In the genomic region with DNA sequence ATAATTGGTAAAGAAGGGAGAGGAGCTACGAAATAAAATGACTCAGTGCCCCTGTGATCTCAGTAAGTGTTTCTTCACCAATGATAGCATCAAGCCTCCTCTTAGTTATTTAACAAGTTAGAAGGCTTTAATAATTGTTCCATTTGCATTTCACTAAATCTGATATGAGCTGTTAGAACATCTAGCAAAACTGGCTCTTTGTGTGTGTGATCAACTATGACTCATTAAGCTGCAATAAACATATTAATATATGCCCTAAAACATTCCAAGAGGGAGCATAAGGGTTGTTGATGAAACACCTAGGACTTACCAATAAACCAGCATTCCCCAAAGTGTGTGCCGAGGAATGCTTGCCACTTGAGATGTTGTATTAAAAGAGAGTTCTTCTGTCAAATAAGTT, we compare ENCODE assay signal across 27 cellular contexts.
A peak's percentile ranks its signal among the peaks of the same experiment; 100 is the strongest.
DNase-seq lines count a peak whose midpoint lies in the region; ATAC-seq and TF ChIP-seq lines count a peak whose summit lies in the region.
"Had no signal": no experiment of that assay in that cellular context is flagged by ENCODE, and none has a peak within 500 bp of the region (broad histone marks: within the 10 kb centered on the region; RNA-seq: fewer than 3 reads in every experiment).

No MANE protein-coding gene starts in this region.

- H3K4me1 ChIP-seq in RWPE2 (ENCODE audit: insufficient read depth, poor library complexity, severe bottlenecking): peaks cover 6% of the 10 kb centered on the region

- TF ChIP-seq CTCF in RWPE2 (IDR thresholded peaks at IDR 0.05; ENCODE audit: poor library complexity, severe bottlenecking): no peak

- ATAC-seq in RWPE2 (ENCODE audit: low read depth): peak; percentile 61
- ATAC-seq: GM12878, HepG2, K562 had no signal

- H3K9me3 ChIP-seq in RWPE2 (ENCODE audit: severe bottlenecking): no peaks in the 10 kb centered on the region
- H3K9me3 ChIP-seq: BLaER1 treated with 17β-estradiol and CSF1 and Interleukin-3, amounts not matched to agents 10 nM and 100 nM; MG63 had no signal

- DNase-seq in HCEC 1CT (peak; percentile 55), RWPE2 (ENCODE audit: low spot score) (no peak), epithelial cell of prostate (ENCODE audit: low read depth, low spot score) (peak; percentile 16), lung microvascular endothelial cell (ENCODE audit: low read depth in 2 of 2) (peak; percentile 22 to 45), NCI-H82 treated with DMSO at 0.1 percent for 48 hours (lab: John Stamatoyannopoulos, UW; ENCODE audit: unreplicated experiment) (no peak), kidney glomerular epithelial cell (lab: John Stamatoyannopoulos, UW) (no peak), HUDEP-2 (lab: John Stamatoyannopoulos, UW; ENCODE audit: unreplicated experiment in 76 of 76) (no peak)
- DNase-seq in stimulated activated CD4-positive, alpha-beta T cell treated with anti-CD3 and anti-CD28 coated beads, Interleukin-1b, Interleukin-23, amount 100 ng/mL, for 48 hours: no peak
- DNase-seq: AML-193; CD4-positive, alpha-beta T cell; COR-L47; DMS53; GDM1; Kasumi-1; MG63; NCI-H1105 treated with DMSO at 0.1 percent for 48 hours; NCI-H146; NCI-H1930; NCI-H446; NCI-H524 treated with DMSO at 0.1 percent for 48 hours; NCI-H82; RPMI8226; SHP77 treated with DMSO at 0.1 percent for 48 hours had no signal

- H3K27me3 ChIP-seq in RWPE2 (ENCODE audit: insufficient read depth, poor library complexity, severe bottlenecking): no peaks in the 10 kb centered on the region
- H3K27me3 ChIP-seq: BLaER1 treated with 17β-estradiol and CSF1 and Interleukin-3, amounts not matched to agents 10 nM and 100 nM; MG63 had no signal

- H3K27ac ChIP-seq in RWPE2 (ENCODE audit: poor library complexity, severe bottlenecking) (no peak overlapping the region), epithelial cell of prostate (no peak overlapping the region)
- H3K27ac ChIP-seq: BLaER1 treated with 17β-estradiol and CSF1 and Interleukin-3, amounts not matched to agents 10 nM and 100 nM had no signal

- no peak overlapping the region for H3K4me3 ChIP-seq in RWPE2 (ENCODE audit: severe bottlenecking)
- H3K4me3 ChIP-seq: BLaER1 treated with 17β-estradiol and CSF1 and Interleukin-3, amounts not matched to agents 10 nM and 100 nM; GM12878; K562; MG63 had no signal

- H3K36me3 ChIP-seq in RWPE2 (ENCODE audit: low read depth): no peaks in the 10 kb centered on the region
- H3K36me3 ChIP-seq: BLaER1 treated with 17β-estradiol and CSF1 and Interleukin-3, amounts not matched to agents 10 nM and 100 nM; MG63 had no signal

Comparison
In these comparisons a context has a peak if more than half of its experiments do, and no peak if none do; other contexts are left out.
1. DNase-seq: peak in HCEC 1CT (single experiment), epithelial cell of prostate (single experiment) and lung microvascular endothelial cell (2 of 2); none in RWPE2 (single experiment), NCI-H82 treated with DMSO at 0.1 percent for 48 hours (single experiment), kidney glomerular epithelial cell (single experiment), HUDEP-2 (0 of 76) and stimulated activated CD4-positive, alpha-beta T cell treated with anti-CD3 and anti-CD28 coated beads, Interleukin-1b, Interleukin-23, amount 100 ng/mL, for 48 hours (single experiment).